In the genomic region with DNA sequence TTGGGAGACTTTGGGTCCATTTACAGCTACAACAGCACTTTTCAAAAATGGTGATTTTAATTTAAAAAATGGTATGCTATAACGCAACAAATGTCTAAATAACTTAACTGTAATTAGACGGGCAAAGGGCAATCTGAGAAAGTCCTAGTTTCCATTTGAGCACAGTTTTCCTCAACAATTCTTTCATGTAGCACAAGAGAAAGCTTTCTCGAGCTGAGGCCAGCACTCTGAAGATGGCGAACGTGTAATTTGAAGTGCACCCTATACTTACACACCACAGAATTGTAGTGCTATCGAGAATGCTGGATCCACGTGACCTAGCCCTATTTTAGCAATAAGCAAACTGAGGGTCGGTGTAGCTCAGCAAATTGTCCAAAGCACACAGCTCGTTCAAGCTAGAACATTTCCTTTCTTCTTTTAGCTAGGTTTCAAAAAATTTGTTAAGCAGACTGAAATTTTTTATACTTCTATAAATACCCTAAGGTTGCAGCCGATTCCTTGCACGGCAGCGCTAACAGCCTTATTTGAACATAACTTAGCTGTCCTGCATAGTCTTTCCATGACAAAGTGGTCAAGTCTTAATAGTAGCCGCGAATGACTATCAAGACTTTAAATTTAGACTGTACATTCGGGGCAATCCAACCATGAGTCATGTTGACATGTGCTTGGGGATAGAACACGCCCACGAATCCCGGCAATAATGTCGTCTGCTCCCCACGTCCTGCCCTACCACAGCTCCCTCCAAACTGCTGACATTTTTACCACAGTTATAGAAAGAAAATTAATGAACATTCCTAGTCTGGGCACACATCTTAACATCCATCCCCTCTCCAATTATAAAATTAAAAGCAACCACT, we compare ENCODE assay signal across 8 cellular contexts. TPM values are rescaled to one million over a fixed set of nuclear protein-coding genes. Genes with fewer than 3 reads are reported as not detected.
DNase-seq lines count a peak whose midpoint lies in the region; ATAC-seq, FAIRE-seq and TF ChIP-seq lines count a peak whose summit lies in the region.

No MANE protein-coding gene starts in this region.

- peak in 1 of 2 donors; percentile 16 for ATAC-seq in activated T-cell treated with anti-CD3 and anti-CD28 coated beads, Interleukin-2, amount 50 U/mL, for 72 hours (replicated peaks in 1 of 2)
- ATAC-seq in foreskin keratinocyte: peak; percentile 37
- ATAC-seq in HG03159 (IDR thresholded peaks at IDR 0.05; ENCODE audit: unreplicated experiment): no peak
- no peak for ATAC-seq in GM21528 (IDR thresholded peaks at IDR 0.05; ENCODE audit: low FRiP score, unreplicated experiment)

- no peaks in the 10 kb centered on the region for H3K9me3 Mint-ChIP-seq in activated T-cell treated with anti-CD3 and anti-CD28 coated beads, Interleukin-2, amount 50 U/mL, for 72 hours

- intact Hi-C loops in sigmoid colon (cut with DNase I): loop anchor here (5.0 kb wide), 2 partner anchors 483 to 578 kb away; no protein-coding TSS in a partner anchor

- 66 to 75% methylated on average over 20 of the region's 20 CpGs for WGBS in sigmoid colon, 2 donors

- peak overlapping the region; percentile 94 for H3K27ac Mint-ChIP-seq in activated T-cell treated with anti-CD3 and anti-CD28 coated beads, Interleukin-2, amount 50 U/mL, for 72 hours

- H3K27ac ChIP-seq in foreskin keratinocyte: peak overlapping the region; percentile 6
- H3K27ac ChIP-seq in sigmoid colon: peak overlapping the region; percentile 98 to 100 (median 100)

- TF ChIP-seq CTCF in foreskin keratinocyte (conservative IDR thresholded peaks at IDR 0.05): no peak
- no peak for TF ChIP-seq CTCF in sigmoid colon (IDR thresholded peaks at IDR 0.05)

- FAIRE-seq in frontal cortex (lab: Jason Lieb, UNC): no peak

- no peak overlapping the region for H3K4me3 ChIP-seq in sigmoid colon

- H3K9me3 ChIP-seq in sigmoid colon: no peaks in the 10 kb centered on the region

- H3K36me3 ChIP-seq in sigmoid colon: peaks cover 9 to 44% (median 17%) of the 10 kb centered on the region in 4 donors

- H3K4me1 ChIP-seq in foreskin keratinocyte: peaks cover 15% of the 10 kb centered on the region
- peaks cover 0 to 59% (median 56%) of the 10 kb centered on the region in 4 donors for H3K4me1 ChIP-seq in sigmoid colon

- H3K36me3 Mint-ChIP-seq in activated T-cell treated with anti-CD3 and anti-CD28 coated beads, Interleukin-2, amount 50 U/mL, for 72 hours (ENCODE audit: insufficient read depth in 2 of 2): peaks cover 25 to 42% of the 10 kb centered on the region in 2 donors

- peak overlapping the region; percentile 35 to 78 for H3K4me3 Mint-ChIP-seq in activated T-cell treated with anti-CD3 and anti-CD28 coated beads, Interleukin-2, amount 50 U/mL, for 72 hours

- no peak for TF ChIP-seq EP300 in sigmoid colon (IDR thresholded peaks at IDR 0.05)

- no peaks in the 10 kb centered on the region for H3K27me3 Mint-ChIP-seq in activated T-cell treated with anti-CD3 and anti-CD28 coated beads, Interleukin-2, amount 50 U/mL, for 72 hours (ENCODE audit: low read depth)

- peaks cover 48% of the 10 kb centered on the region for H3K4me1 Mint-ChIP-seq in activated T-cell treated with anti-CD3 and anti-CD28 coated beads, Interleukin-2, amount 50 U/mL, for 72 hours (ENCODE audit: low read depth)

- DNase-seq in HK-2 (ENCODE audit: unreplicated experiment) (peak; percentile 71), foreskin keratinocyte (peak; percentile 73 to 92), sigmoid colon (peak; percentile 73), frontal cortex (ENCODE audit: low spot score in 2 of 2) (no peak), NCI-H748 treated with DMSO at 0.1 percent for 48 hours (lab: John Stamatoyannopoulos, UW) (no peak)
- peak in 1 of 2 donors; percentile 48 for DNase-seq in activated T-cell treated with anti-CD3 and anti-CD28 coated beads, Interleukin-2, amount 50 U/mL, for 72 hours

- TF ChIP-seq POLR2A in sigmoid colon (IDR thresholded peaks at IDR 0.05): no peak

- H3K27me3 ChIP-seq in foreskin keratinocyte (no peaks in the 10 kb centered on the region), sigmoid colon (no peaks in the 10 kb centered on the region)

RNA-seq across cellular contexts. Expression of a gene that starts 10.0 kb away (rescaled TPM):
- total RNA-seq in activated T-cell treated with anti-CD3 and anti-CD28 coated beads, Interleukin-2, amount 50 U/mL, for 72 hours: 100 to 1,000 TPM; 184 to 240 TPM
- total RNA-seq in foreskin keratinocyte (133 and 156 TPM in 2 replicates), sigmoid colon (100 to 1,000 TPM in 2 of 4 donors, 10 to 100 TPM in 2; 50.3 to 116 (median 85.8) TPM), frontal cortex (67.3 TPM)
- polyA plus RNA-seq in foreskin keratinocyte (42.0 and 42.5 TPM in 2 replicates), sigmoid colon (100 to 1,000 TPM in 1 of 3 donors, 10 to 100 TPM in 2; 73.3 to 137 (median 91.6) TPM)

Comparison
In these comparisons a context has a peak if more than half of its experiments do, and no peak if none do; other contexts are left out.
1. DNase-seq: peak in HK-2 (single experiment), foreskin keratinocyte (2 of 2) and sigmoid colon (single experiment); none in frontal cortex (0 of 2) and NCI-H748 treated with DMSO at 0.1 percent for 48 hours (single experiment).